ENCODE assay signal across 8 cellular contexts in the genomic region with DNA sequence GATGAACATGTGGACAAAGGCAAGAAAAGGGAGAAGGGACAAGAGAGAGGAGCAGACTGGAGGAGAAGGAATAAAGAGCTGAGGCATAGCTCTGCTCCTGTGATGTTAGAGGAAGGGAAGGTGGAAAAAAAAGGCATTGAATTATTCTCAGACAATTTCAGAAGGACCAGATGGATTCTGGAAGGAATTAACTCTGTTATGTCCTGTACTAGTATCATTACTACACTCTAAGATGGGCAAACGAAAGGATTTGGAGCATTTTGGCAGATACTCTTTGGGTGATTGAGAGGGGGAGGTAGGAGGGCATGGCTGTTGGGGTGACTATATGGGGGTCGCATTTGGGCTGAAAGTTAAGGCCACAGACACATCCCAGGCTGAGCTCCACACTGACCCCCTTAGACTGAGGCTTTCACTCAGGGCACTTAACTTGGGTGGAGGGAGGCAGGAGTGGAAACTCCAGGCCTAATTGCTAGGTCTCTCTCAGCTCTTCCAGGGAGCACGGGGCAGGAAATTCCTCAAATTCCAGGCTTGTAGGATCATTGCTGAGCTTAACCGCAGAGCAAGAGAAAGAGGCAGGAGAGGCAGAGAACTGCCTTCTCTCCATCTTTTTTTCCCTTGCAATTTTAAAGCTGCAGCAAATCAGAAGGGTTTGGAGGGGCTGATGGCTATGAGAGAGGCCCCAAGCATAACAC. TPM values are rescaled to one million over a fixed set of nuclear protein-coding genes. Genes with fewer than 3 reads are reported as not detected.
A peak's percentile ranks its signal among the peaks of the same experiment; 100 is the strongest.
DNase-seq lines count a peak whose midpoint lies in the region; ATAC-seq and TF ChIP-seq lines count a peak whose summit lies in the region.

No MANE protein-coding gene starts in this region.

- DNase-seq in HAP-1 (ENCODE audit: low spot score in 2 of 2) (peak; percentile 74 to 78), astrocyte of the spinal cord (ENCODE audit: low read depth, low spot score) (peak; percentile 93), iPS DF 4.7 (ENCODE audit: extremely low read depth, low spot score) (peak; percentile 60), hypothalamus (lab: John Stamatoyannopoulos, UW) (no peak), GM19238 (ENCODE audit: insufficient read length, low spot score) (no peak)
- DNase-seq in activated CD4-positive, alpha-beta T cell treated with anti-CD3 and anti-CD28 coated beads, Interleukin-2, amount 50 U/mL, for 1 hour: no peak

- no peaks in the 10 kb centered on the region for H3K9me3 ChIP-seq in HAP-1
- no peaks in the 10 kb centered on the region for H3K9me3 ChIP-seq in skeletal muscle satellite cell (replicated peaks; ENCODE audit: low read length)

- in situ Hi-C loops in HAP-1 (cut with MboI; ENCODE audit: low sequenced_read_pairs) (no loop called here), astrocyte of the spinal cord (cut with HindIII; ENCODE audit: low sequenced_read_pairs) (no loop called here)

- H3K4me2 ChIP-seq in skeletal muscle satellite cell (ENCODE audit: low read length): peak overlapping the region; percentile 78

- H3K36me3 ChIP-seq in HAP-1 (replicated peaks) (peaks cover 5% of the 10 kb centered on the region; the same call in 1 of the 2 replicates), skeletal muscle satellite cell (ENCODE audit: insufficient read depth, low read length) (peaks cover 4% of the 10 kb centered on the region)

- no peak for TF ChIP-seq CTCF in astrocyte of the spinal cord (IDR thresholded peaks at IDR 0.05; ENCODE audit: low read depth, low read length)

- peaks cover 55% of the 10 kb centered on the region for H3K4me1 ChIP-seq in HAP-1
- H3K4me1 ChIP-seq in skeletal muscle satellite cell (ENCODE audit: control insufficient read depth, insufficient read depth, low read length): peaks cover 73% of the 10 kb centered on the region

- ATAC-seq in HG03095 (IDR thresholded peaks at IDR 0.05; ENCODE audit: unreplicated experiment): no peak

- H3K4me3 ChIP-seq in HAP-1 (no peak overlapping the region), astrocyte of the spinal cord (ENCODE audit: low read depth, low read length) (no peak overlapping the region), skeletal muscle satellite cell (ENCODE audit: low read length) (peak overlapping the region; percentile 46)

- no peaks in the 10 kb centered on the region for H3K27me3 ChIP-seq in HAP-1 (ENCODE audit: low read depth)
- H3K27me3 ChIP-seq in skeletal muscle satellite cell (ENCODE audit: control insufficient read depth, insufficient read depth, low read length): no peaks in the 10 kb centered on the region

- H3K9ac ChIP-seq in skeletal muscle satellite cell (ENCODE audit: low read depth, low read length): peak overlapping the region; percentile 87

RNA-seq across cellular contexts. Expression of gene KIRREL1, which starts 25.9 kb away (rescaled TPM):
- 83.4 and 83.9 TPM in 2 replicates for total RNA-seq in skeletal muscle satellite cell (2012; rRNA removed)

Comparison
In these comparisons a context has a peak if more than half of its experiments do, and no peak if none do; other contexts are left out.
1. DNase-seq: peak in HAP-1 (2 of 2), astrocyte of the spinal cord (single experiment) and iPS DF 4.7 (single experiment); none in hypothalamus (0 of 51), activated CD4-positive, alpha-beta T cell treated with anti-CD3 and anti-CD28 coated beads, Interleukin-2, amount 50 U/mL, for 1 hour (single experiment) and GM19238 (single experiment).